In genomic region chr1:73998348-73998959, GRCh38 we compare ENCODE assay signal across 8 cellular contexts.
A peak's percentile ranks its signal among the peaks of the same experiment; 100 is the strongest.
DNase-seq lines count a peak whose midpoint lies in the region; ATAC-seq and TF ChIP-seq lines count a peak whose summit lies in the region.

No MANE protein-coding gene starts in this region.

- TF ChIP-seq CTCF in C4-2B (conservative IDR thresholded peaks at IDR 0.05) (peak; percentile 68), LNCaP clone FGC (IDR thresholded peaks at IDR 0.05; ENCODE audit: control insufficient read depth, extremely low read depth, insufficient read depth) (peak; percentile 60), foreskin keratinocyte (conservative IDR thresholded peaks at IDR 0.05) (peak; percentile 63), upper lobe of right lung (IDR thresholded peaks at IDR 0.05) (peak; percentile 47)

- ATAC-seq in GM19035 (IDR thresholded peaks at IDR 0.05; ENCODE audit: unreplicated experiment): peak; percentile 67
- no peak for ATAC-seq in foreskin keratinocyte
- peak; percentile 55 for ATAC-seq in upper lobe of right lung
- no peak for ATAC-seq in HG03108 (IDR thresholded peaks at IDR 0.05; ENCODE audit: unreplicated experiment)

- H3K27me3 ChIP-seq in foreskin keratinocyte (no peaks in the 10 kb centered on the region), upper lobe of right lung (no peaks in the 10 kb centered on the region)

- DNase-seq in LNCaP clone FGC (ENCODE audit: low read depth) (peak; percentile 25), RPMI7951 (ENCODE audit: low read depth) (peak; percentile 40), foreskin keratinocyte (peak in 1 of 2 donors; percentile 20), upper lobe of right lung (no peak), activated gamma-delta T cell (lab: John Stamatoyannopoulos, UW) (no peak)

- intact Hi-C loops in upper lobe of right lung (cut with DNase I): no loop called here

- no peaks in the 10 kb centered on the region for H3K9me3 ChIP-seq in upper lobe of right lung

- no peaks in the 10 kb centered on the region for H3K4me1 ChIP-seq in foreskin keratinocyte
- no peaks in the 10 kb centered on the region for H3K4me1 ChIP-seq in upper lobe of right lung

- no peaks in the 10 kb centered on the region for H3K36me3 ChIP-seq in upper lobe of right lung

- H3K4me3 ChIP-seq in LNCaP clone FGC (ENCODE audit: low read depth, low read length): no peak overlapping the region
- no peak overlapping the region for H3K4me3 ChIP-seq in upper lobe of right lung

- H3K27ac ChIP-seq in C4-2B: no peak overlapping the region
- H3K27ac ChIP-seq in foreskin keratinocyte: no peak overlapping the region
- no peak overlapping the region for H3K27ac ChIP-seq in upper lobe of right lung

Comparison
In these comparisons a context has a peak if more than half of its experiments do, and no peak if none do; other contexts are left out.
1. ATAC-seq: peak in GM19035 (single experiment) and upper lobe of right lung (single experiment); none in foreskin keratinocyte (single experiment) and HG03108 (single experiment).
2. DNase-seq: peak in LNCaP clone FGC (single experiment) and RPMI7951 (single experiment); none in upper lobe of right lung (single experiment) and activated gamma-delta T cell (single experiment).
3. Peak in every context shown above with its lines, with median percentiles within 50 percentile points of each other: CTCF ChIP-seq.